ENCODE assay signal across 20 cellular contexts in the genomic region with DNA sequence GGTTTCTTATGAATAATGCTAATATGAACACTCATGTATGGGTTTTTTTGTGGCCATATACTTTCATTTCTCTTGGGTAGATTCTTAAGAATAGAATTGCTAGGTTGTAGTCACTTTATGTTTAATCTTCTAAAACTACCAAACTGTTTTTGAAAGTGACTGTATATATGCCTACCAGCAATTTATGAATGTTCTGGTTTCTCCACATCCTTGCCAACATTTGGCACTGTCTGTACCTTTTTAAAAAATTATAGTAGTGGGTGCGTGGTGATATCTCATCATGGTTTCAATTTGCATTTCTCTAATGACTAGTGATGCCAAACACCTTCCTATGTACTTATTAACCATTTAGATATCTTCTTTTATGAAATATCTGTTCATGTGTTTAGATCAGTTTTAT.
"Had no signal": no experiment of that assay in that cellular context is flagged by ENCODE, and none has a peak within 500 bp of the region (broad histone marks: within the 10 kb centered on the region; RNA-seq: fewer than 3 reads in every experiment).

No MANE protein-coding gene starts in this region.

- H3K9me3 Mint-ChIP-seq: naive B cell; natural killer cell; nephron progenitor cell; neural progenitor cell; stimulated activated naive B cell treated with anti-CD40 and anti-IgM and Interleukin-4, amounts not matched to agents 10 μg/mL and 1 μg/mL and 100 μg/mL, for 72 hours; stimulated activated naive CD8-positive, alpha-beta T cell treated with anti-CD3 and anti-CD28 coated beads, Interleukin-15, Interleukin-2, amounts not matched to agents 100 ng/mL and 50 ng/mL, for 24 hours; type B pancreatic cell had no signal

- H3K27me3 Mint-ChIP-seq: naive B cell; progenitor cell of endocrine pancreas; stimulated activated naive B cell treated with anti-CD40 and anti-IgM and Interleukin-4, amounts not matched to agents 10 μg/mL and 1 μg/mL and 100 μg/mL, for 72 hours; stimulated activated naive CD8-positive, alpha-beta T cell treated with anti-CD3 and anti-CD28 coated beads, Interleukin-15, Interleukin-2, amounts not matched to agents 100 ng/mL and 50 ng/mL, for 24 hours; type B pancreatic cell had no signal

- ATAC-seq: natural killer cell, right lobe of liver had no signal

- H3K27ac Mint-ChIP-seq: mesothelial cell of epicardium; naive B cell; natural killer cell; nephron progenitor cell; neural progenitor cell; progenitor cell of endocrine pancreas; stimulated activated naive B cell treated with anti-CD40 and anti-IgM and Interleukin-4, amounts not matched to agents 10 μg/mL and 1 μg/mL and 100 μg/mL, for 72 hours; type B pancreatic cell had no signal

- DNase-seq: islet precursor cell; left ventricle myocardium inferior; mesendoderm; naive B cell; natural killer cell; nephron progenitor cell; occipital lobe; right lobe of liver; stimulated activated CD4-positive, alpha-beta T cell treated with anti-CD3 and anti-CD28 coated beads, Interleukin-1b, Interleukin-23, amount 100 ng/mL, for 48 hours; stimulated activated CD4-positive, alpha-beta T cell treated with anti-CD3 and anti-CD28 coated beads, Interleukin-2, amount 100 ng/mL, for 48 hours; stimulated activated CD4-positive, alpha-beta T cell treated with anti-CD3 and anti-CD28 coated beads, Interleukin-4, amount 100 ng/mL, for 4 hours; stimulated activated CD8-positive, alpha-beta memory T cell treated with anti-CD3 and anti-CD28 coated beads, Interleukin-4, amount 100 ng/mL, for 48 hours; stimulated activated naive B cell treated with anti-CD40 and anti-IgM and Interleukin-4, amounts not matched to agents 10 μg/mL and 1 μg/mL and 100 μg/mL, for 72 hours; substantia nigra; uterus had no signal

- H3K4me3 Mint-ChIP-seq: mesothelial cell of epicardium; naive B cell; natural killer cell; nephron progenitor cell; neural progenitor cell; stimulated activated naive B cell treated with anti-CD40 and anti-IgM and Interleukin-4, amounts not matched to agents 10 μg/mL and 1 μg/mL and 100 μg/mL, for 72 hours; stimulated activated naive CD8-positive, alpha-beta T cell treated with anti-CD3 and anti-CD28 coated beads, Interleukin-15, Interleukin-2, amounts not matched to agents 100 ng/mL and 50 ng/mL, for 24 hours; type B pancreatic cell had no signal

- H3K36me3 Mint-ChIP-seq: natural killer cell had no signal

- H3K4me1 Mint-ChIP-seq: natural killer cell; stimulated activated naive B cell treated with anti-CD40 and anti-IgM and Interleukin-4, amounts not matched to agents 10 μg/mL and 1 μg/mL and 100 μg/mL, for 72 hours had no signal
